In genomic region chr10:12822374-12823170, GRCh38 we compare ENCODE assay signal across 27 cellular contexts.
DNase-seq lines count a peak whose midpoint lies in the region; ATAC-seq and TF ChIP-seq lines count a peak whose summit lies in the region.
"Had no signal": no experiment of that assay in that cellular context is flagged by ENCODE, and none has a peak within 500 bp of the region (broad histone marks: within the 10 kb centered on the region; RNA-seq: fewer than 3 reads in every experiment).

No MANE protein-coding gene starts in this region.

- H3K27ac Mint-ChIP-seq in activated T-helper 17 cell treated with anti-CD3 and anti-CD28 coated beads, Interleukin-2, amount 50 U/mL, for 72 hours: peak overlapping the region; percentile 30
- peak overlapping the region in 4 of 6 donors; percentile 11 to 84 (median 52) for H3K27ac Mint-ChIP-seq in naive B cell
- H3K27ac Mint-ChIP-seq: activated naive CD4-positive, alpha-beta T cell treated with anti-CD3 and anti-CD28 coated beads for 36 hours; HFFc6; progenitor cell of endocrine pancreas; T-helper 1 cell treated with Interleukin-12 subunit alpha and Interleukin-12 subunit beta and Interleukin-4 antibody, amounts not matched to agents 30 μg/mL and 1 μg/mL, for 36 hours had no signal

- TF ChIP-seq CTCF in stomach (IDR thresholded peaks at IDR 0.05): no peak

- DNase-seq in naive B cell (no peak), stomach (no peak), cerebellar nuclear complex (lab: John Stamatoyannopoulos, UW) (no peak), T-helper 1 cell (no peak)
- DNase-seq: activated CD4-positive, alpha-beta T cell treated with anti-CD3 and anti-CD28 coated beads for 4 hours; activated CD8-positive, alpha-beta memory T cell treated with anti-CD3 and anti-CD28 coated beads for 24 hours; activated naive CD4-positive, alpha-beta T cell treated with anti-CD3 and anti-CD28 coated beads for 36 hours; activated T-cell treated with anti-CD3 and anti-CD28 coated beads, Interleukin-2, amount 50 U/mL, for 4 hours; COR-L47; effector memory CD8-positive, alpha-beta T cell; HFFc6; Karpas-422; midbrain; MV-4-11; NCI-H524; stimulated activated CD8-positive, alpha-beta memory T cell treated with anti-CD3 and anti-CD28 coated beads, Interleukin-4, amount 100 ng/mL, for 48 hours; substantia nigra had no signal

- H3K27me3 Mint-ChIP-seq in activated T-helper 17 cell treated with anti-CD3 and anti-CD28 coated beads, Interleukin-2, amount 50 U/mL, for 72 hours: no peaks in the 10 kb centered on the region
- no peaks in the 10 kb centered on the region for H3K27me3 Mint-ChIP-seq in naive B cell
- H3K27me3 Mint-ChIP-seq: effector memory CD8-positive, alpha-beta T cell had no signal

- H3K4me1 Mint-ChIP-seq in activated T-helper 17 cell treated with anti-CD3 and anti-CD28 coated beads, Interleukin-2, amount 50 U/mL, for 72 hours: no peaks in the 10 kb centered on the region
- H3K4me1 Mint-ChIP-seq in naive B cell: peaks cover 0 to 24% (median 0%) of the 10 kb centered on the region in 3 donors

- H3K36me3 Mint-ChIP-seq in activated T-helper 17 cell treated with anti-CD3 and anti-CD28 coated beads, Interleukin-2, amount 50 U/mL, for 72 hours (ENCODE audit: low read depth): peaks cover 35% of the 10 kb centered on the region
- H3K36me3 Mint-ChIP-seq in naive B cell: peaks cover 44 to 72% of the 10 kb centered on the region in 2 donors

- intact Hi-C loops in stomach (cut with DNase I; ENCODE audit: low total_unique reads): no loop called here

- H3K9me3 Mint-ChIP-seq in activated T-helper 17 cell treated with anti-CD3 and anti-CD28 coated beads, Interleukin-2, amount 50 U/mL, for 72 hours: no peaks in the 10 kb centered on the region
- H3K9me3 Mint-ChIP-seq in naive B cell: peaks cover 0 to 4% (median 0%) of the 10 kb centered on the region in 7 donors
- H3K9me3 Mint-ChIP-seq: activated naive CD4-positive, alpha-beta T cell treated with anti-CD3 and anti-CD28 coated beads for 36 hours; activated T-cell treated with anti-CD3 and anti-CD28 coated beads, Interleukin-2, amount 50 U/mL, for 4 hours; effector memory CD8-positive, alpha-beta T cell; T-helper 1 cell treated with Interleukin-12 subunit alpha and Interleukin-12 subunit beta and Interleukin-4 antibody, amounts not matched to agents 30 μg/mL and 1 μg/mL, for 36 hours had no signal

- 63 to 85% (median 80%) methylated on average over 11 of the region's 11 CpGs for WGBS in stomach, 5 donors

- peaks cover 0 to 7% (median 0%) of the 10 kb centered on the region in 4 donors for H3K36me3 ChIP-seq in stomach
- H3K36me3 ChIP-seq: vagina had no signal

- no peak overlapping the region for H3K4me3 ChIP-seq in stomach
- H3K4me3 ChIP-seq: BLaER1, vagina had no signal

- no peak for TF ChIP-seq POLR2A in stomach (IDR thresholded peaks at IDR 0.05)

- TF ChIP-seq EP300 in stomach (IDR thresholded peaks at IDR 0.05): no peak

- H3K27ac ChIP-seq in cingulate gyrus (ENCODE audit: low read depth, low read length): peak overlapping the region; percentile 65
- peak overlapping the region in 3 of 5 donors; percentile 4 to 46 (median 10) for H3K27ac ChIP-seq in stomach
- H3K27ac ChIP-seq: BLaER1, vagina had no signal

- no peak for ATAC-seq in activated T-helper 17 cell treated with anti-CD3 and anti-CD28 coated beads, Interleukin-2, amount 50 U/mL, for 72 hours (replicated peaks)
- no peak for ATAC-seq in naive B cell (ENCODE audit: low read depth in 2 of 2)
- ATAC-seq in GM21529 (IDR thresholded peaks at IDR 0.05; ENCODE audit: unreplicated experiment): no peak
- ATAC-seq in HG02642 (IDR thresholded peaks at IDR 0.05; ENCODE audit: poor library complexity, unreplicated experiment): no peak
- ATAC-seq: activated T-cell treated with anti-CD3 and anti-CD28 coated beads, Interleukin-2, amount 50 U/mL, for 4 hours; effector memory CD8-positive, alpha-beta T cell; esophagus mucosa; Panc1 had no signal

- H3K4me3 Mint-ChIP-seq in activated T-helper 17 cell treated with anti-CD3 and anti-CD28 coated beads, Interleukin-2, amount 50 U/mL, for 72 hours: no peak overlapping the region
- no peak overlapping the region for H3K4me3 Mint-ChIP-seq in naive B cell
- H3K4me3 Mint-ChIP-seq: activated naive CD4-positive, alpha-beta T cell treated with anti-CD3 and anti-CD28 coated beads for 36 hours; activated T-cell treated with anti-CD3 and anti-CD28 coated beads, Interleukin-2, amount 50 U/mL, for 4 hours; effector memory CD8-positive, alpha-beta T cell; HFFc6; T-helper 1 cell treated with Interleukin-12 subunit alpha and Interleukin-12 subunit beta and Interleukin-4 antibody, amounts not matched to agents 30 μg/mL and 1 μg/mL, for 36 hours had no signal

- peaks cover 0 to 19% (median 0%) of the 10 kb centered on the region in 4 donors for H3K4me1 ChIP-seq in stomach

- no peaks in the 10 kb centered on the region for H3K9me3 ChIP-seq in stomach
- H3K9me3 ChIP-seq: BLaER1, vagina had no signal

- no peaks in the 10 kb centered on the region for H3K27me3 ChIP-seq in stomach
- H3K27me3 ChIP-seq: BLaER1, vagina had no signal
